ENCODE assay signal across 9 cellular contexts in genomic region chr2:73630662-73631266, GRCh38. TPM values are rescaled to one million over a fixed set of nuclear protein-coding genes. Genes with fewer than 3 reads are reported as not detected.
DNase-seq lines count a peak whose midpoint lies in the region; ATAC-seq and TF ChIP-seq lines count a peak whose summit lies in the region.
"Not testable (repeated sequence)": the region's sequence is repeated elsewhere in the genome, so short reads cannot be mapped to it uniquely, and the experiment has no call there.
"Had no signal": no experiment of that assay in that cellular context is flagged by ENCODE, and none has a peak within 500 bp of the region (broad histone marks: within the 10 kb centered on the region; RNA-seq: fewer than 3 reads in every experiment).

No MANE protein-coding gene starts in this region.

- 44% methylated on average over 2 of the region's 2 CpGs; no CpG with 5 or more reads in 1 of the 2 donors for WGBS in transverse colon (ENCODE audit: low coverage in 1 of 2), 2 donors

- H3K79me2 ChIP-seq in DND-41 (ENCODE audit: insufficient read depth, low read length); fibroblast of lung (ENCODE audit: control insufficient read depth, insufficient read depth, low read length): not testable (repeated sequence)

- TF ChIP-seq CTCF in DND-41 (IDR thresholded peaks at IDR 0.05; ENCODE audit: borderline replicate concordance, extremely low read depth, low read length, poor library complexity, severe bottlenecking): peak; percentile 61
- peak; percentile 63 for TF ChIP-seq CTCF in Panc1 (IDR thresholded peaks at IDR 0.05)
- TF ChIP-seq CTCF in fibroblast of lung (conservative IDR thresholded peaks at IDR 0.05 in 1 of 2, IDR thresholded peaks at IDR 0.05 in 1 of 2; ENCODE audit: low read depth in 1 of 2, low read length in 2 of 2): peak; percentile 47 to 50
- TF ChIP-seq CTCF in transverse colon (IDR thresholded peaks at IDR 0.05): peak in 3 of 5 experiments; percentile 32 to 56 (median 54)

- BruUV-seq in Panc1 (replicated peaks; lab: Mats Ljungman, UMichigan): not testable (repeated sequence)

- H3K4me1 ChIP-seq in DND-41 (ENCODE audit: insufficient read depth, low read length); Panc1 (ENCODE audit: control insufficient read depth, insufficient read depth, low read length); fibroblast of lung (ENCODE audit: control insufficient read depth, extremely low read depth, insufficient read depth, low read length); transverse colon: not testable (repeated sequence)

- not testable (repeated sequence) for H3K4me1 Mint-ChIP-seq in activated naive CD4-positive, alpha-beta T cell treated with anti-CD3 and anti-CD28 coated beads, Interleukin-2, amount 10 ng/mL, durations not matched to agents 7 days and 5 days

- H3K36me3 ChIP-seq in DND-41 (ENCODE audit: insufficient read depth, low read length); Panc1 (ENCODE audit: control insufficient read depth, insufficient read depth, low read length); fibroblast of lung (ENCODE audit: control insufficient read depth, insufficient read depth, low read length); transverse colon: not testable (repeated sequence)

- H3K9me3 Mint-ChIP-seq in activated naive CD4-positive, alpha-beta T cell treated with anti-CD3 and anti-CD28 coated beads, Interleukin-2, amount 10 ng/mL, durations not matched to agents 7 days and 5 days: not testable (repeated sequence)

- H3K27me3 Mint-ChIP-seq in activated naive CD4-positive, alpha-beta T cell treated with anti-CD3 and anti-CD28 coated beads, Interleukin-2, amount 10 ng/mL, durations not matched to agents 7 days and 5 days: not testable (repeated sequence)

- not testable (repeated sequence) for H3K9me3 ChIP-seq in DND-41 (ENCODE audit: insufficient read depth, low read length, severe bottlenecking); Panc1 (ENCODE audit: control insufficient read depth, insufficient read depth, low read depth, low read length); fibroblast of lung (ENCODE audit: control insufficient read depth, insufficient read depth, low read depth, low read length); transverse colon

- CTCF ChIA-PET in Panc1 (lab: Charles Lee): not testable (repeated sequence)
- CTCF ChIA-PET in activated naive CD4-positive, alpha-beta T cell treated with anti-CD3 and anti-CD28 coated beads, Interleukin-2, amount 10 ng/mL, durations not matched to agents 7 days and 5 days (lab: Charles Lee): interaction anchor here (0.6 to 1.2 kb wide), 2 partner anchors 16 to 122 kb away, joined by 3 read pairs; no protein-coding TSS in a partner anchor

- POLR2A ChIA-PET in Panc1 (lab: Charles Lee): not testable (repeated sequence)

- not testable (repeated sequence) for TF ChIP-seq EP300 in transverse colon (IDR thresholded peaks at IDR 0.05; ENCODE audit: low read depth)

- intact Hi-C loops in Panc1 (cut with micrococcal nuclease; ENCODE audit: unreplicated experiment); transverse colon (cut with DNase I; ENCODE audit: low total_unique reads): not testable (repeated sequence)

- H3K4me3 Mint-ChIP-seq in activated naive CD4-positive, alpha-beta T cell treated with anti-CD3 and anti-CD28 coated beads, Interleukin-2, amount 10 ng/mL, durations not matched to agents 7 days and 5 days: not testable (repeated sequence)

- ATAC-seq in DND-41 (ENCODE audit: insufficient read depth, low read depth) (peak; percentile 98), GM21447 (IDR thresholded peaks at IDR 0.05; ENCODE audit: unreplicated experiment) (peak; percentile 50), HG03571 (IDR thresholded peaks at IDR 0.05; ENCODE audit: unreplicated experiment) (peak; percentile 61), Panc1 (peak; percentile 97)

- H2AFZ ChIP-seq in DND-41 (ENCODE audit: low read depth, low read length); fibroblast of lung (ENCODE audit: low read length): not testable (repeated sequence)

- not testable (repeated sequence) for H3K4me3 ChIP-seq in DND-41 (ENCODE audit: low read depth in 1 of 2, low read length in 2 of 2); Panc1 (ENCODE audit: low read depth in 2 of 2, low read length in 2 of 2); fibroblast of lung (replicated peaks in 1 of 4; ENCODE audit: control extremely low read depth in 1 of 4, insufficient read depth in 1 of 4, low read depth in 3 of 4, low read length in 4 of 4); transverse colon

- not testable (repeated sequence) for H3K27ac Mint-ChIP-seq in activated naive CD4-positive, alpha-beta T cell treated with anti-CD3 and anti-CD28 coated beads, Interleukin-2, amount 10 ng/mL, durations not matched to agents 7 days and 5 days

- not testable (repeated sequence) for TF ChIP-seq POLR2A in transverse colon (IDR thresholded peaks at IDR 0.05)

- H3K36me3 Mint-ChIP-seq in activated naive CD4-positive, alpha-beta T cell treated with anti-CD3 and anti-CD28 coated beads, Interleukin-2, amount 10 ng/mL, durations not matched to agents 7 days and 5 days: not testable (repeated sequence)

- H3K4me2 ChIP-seq in DND-41 (ENCODE audit: insufficient read depth, low read length); fibroblast of lung (ENCODE audit: extremely low read depth, insufficient read depth, low read length): not testable (repeated sequence)

- H3K27ac ChIP-seq in DND-41 (ENCODE audit: low read length); Panc1 (ENCODE audit: low read length); fibroblast of lung (ENCODE audit: insufficient read depth, low read length); transverse colon: not testable (repeated sequence)

- H3K27me3 ChIP-seq in DND-41 (ENCODE audit: insufficient read depth, low read length, poor library complexity); Panc1 (ENCODE audit: control insufficient read depth, insufficient read depth, low read length); fibroblast of lung (ENCODE audit: control insufficient read depth, insufficient read depth, low read length); transverse colon: not testable (repeated sequence)

- in situ Hi-C loops in Panc1 (cut with HindIII; ENCODE audit: low pct_unique_long_range_greater_than_20kb, low sequenced_read_pairs); transverse colon (cut with MboI; ENCODE audit: low pct_ligation_motif_present in 1 of 4, low pct_unique_long_range_greater_than_20kb in 1 of 4, low sequenced_read_pairs in 3 of 4): not testable (repeated sequence)

- H4K20me1 ChIP-seq in DND-41 (ENCODE audit: insufficient read depth, low read length); fibroblast of lung (ENCODE audit: control insufficient read depth, extremely low read depth, insufficient read depth, low read length): not testable (repeated sequence)

- DNase-seq in DND-41 (peak; percentile 40), medulla oblongata (ENCODE audit: extremely low spot score) (peak; percentile 4)
- not testable (repeated sequence) for DNase-seq in Panc1 (ENCODE audit: low read depth, low spot score); fibroblast of lung (ENCODE audit: low read depth in 2 of 2); transverse colon
- DNase-seq in activated naive CD4-positive, alpha-beta T cell treated with anti-CD3 and anti-CD28 coated beads, Interleukin-2, amount 10 ng/mL, durations not matched to agents 7 days and 5 days: peak; percentile 28

- H3K9ac ChIP-seq in DND-41 (ENCODE audit: low read depth, low read length); fibroblast of lung (ENCODE audit: insufficient read depth, low read length): not testable (repeated sequence)

RNA-seq across cellular contexts. Expression of gene NAT8, which starts 11.5 kb away (rescaled TPM):
- total RNA-seq in Panc1 (2021; ENCODE audit: unreplicated experiment) (not detected), fibroblast of lung (not detected in 2 replicates), transverse colon (1 to 10 TPM in 2 of 4 donors, not detected in 2; 1.2 to 4.6 TPM)
- not detected for polyA plus RNA-seq in Panc1 (2012; ENCODE audit: insufficient read length)
- polyA plus RNA-seq in fibroblast of lung: not detected in 2 replicates
- polyA plus RNA-seq in fibroblast of lung (2012): not detected in 2 replicates
- polyA minus RNA-seq in fibroblast of lung (ENCODE audit: low replicate concordance): 0.93 TPM in 1 of 2 replicates, not detected in the other
- polyA plus RNA-seq: thymus had no signal
